ENCODE assay signal across 24 cellular contexts in genomic region chr2:120350125-120350524, GRCh38. TPM values are rescaled to one million over a fixed set of nuclear protein-coding genes. Genes with fewer than 3 reads are reported as not detected.
DNase-seq lines count a peak whose midpoint lies in the region; ATAC-seq, FAIRE-seq and TF ChIP-seq lines count a peak whose summit lies in the region.
"Had no signal": no experiment of that assay in that cellular context is flagged by ENCODE, and none has a peak within 500 bp of the region (broad histone marks: within the 10 kb centered on the region; RNA-seq: fewer than 3 reads in every experiment).

No MANE protein-coding gene starts in this region.

- H2AFZ ChIP-seq in neuronal stem cell (ENCODE audit: low read length), result peak overlapping the region; percentile 28
- H2AFZ ChIP-seq: GM23338 had no signal

- H2BK12ac ChIP-seq in neuronal stem cell (ENCODE audit: low read length), result no peak overlapping the region

- no peaks in the 10 kb centered on the region for H3K27me3 ChIP-seq in Panc1 (ENCODE audit: control insufficient read depth, insufficient read depth, low read length)
- peaks cover 27 to 93% (median 59%) of the 10 kb centered on the region in 3 experiments for H3K27me3 ChIP-seq in neuronal stem cell (ENCODE audit: control insufficient read depth in 3 of 3, insufficient read depth in 3 of 3, low read depth in 1 of 3, low read length in 3 of 3)

- H3K79me1 ChIP-seq in neuronal stem cell (ENCODE audit: low read depth, low read length), result peaks cover 3% of the 10 kb centered on the region

- H3K4me2 ChIP-seq in neuronal stem cell (ENCODE audit: insufficient read depth, low read length, poor library complexity, severe bottlenecking), result no peak overlapping the region
- H3K4me2 ChIP-seq: GM23338 had no signal

- no peak overlapping the region for H3K23ac ChIP-seq in neuronal stem cell (ENCODE audit: low read depth, low read length, poor library complexity)

- no peak overlapping the region for H3K14ac ChIP-seq in neuronal stem cell (ENCODE audit: low read length)

- H2BK15ac ChIP-seq in neuronal stem cell (ENCODE audit: low read length), result no peak overlapping the region

- H3K9me3 ChIP-seq in Panc1 (ENCODE audit: control insufficient read depth, insufficient read depth, low read depth, low read length), result no peaks in the 10 kb centered on the region
- H3K9me3 ChIP-seq in kidney (ENCODE audit: control insufficient read depth in 1 of 2, low read length in 2 of 2), result no peaks in the 10 kb centered on the region
- H3K9me3 ChIP-seq in neuronal stem cell (replicated peaks in 1 of 2; ENCODE audit: control insufficient read depth in 2 of 2, insufficient read depth in 1 of 2, low read depth in 1 of 2, low read length in 2 of 2), result no peaks in the 10 kb centered on the region
- H3K9me3 ChIP-seq: BE2C had no signal

- H4K91ac ChIP-seq in neuronal stem cell (ENCODE audit: low read depth, low read length, poor library complexity), result no peak overlapping the region

- no peak overlapping the region for H4K8ac ChIP-seq in neuronal stem cell (ENCODE audit: low read depth, low read length)

- CTCF ChIA-PET in Panc1 (lab: Charles Lee), result interaction anchor here (0.5 to 0.7 kb wide), 2 partner anchors 34 to 332 kb away, joined by 4 to 5 read pairs; no protein-coding TSS in a partner anchor

- BruUV-seq in Panc1 (replicated peaks; lab: Mats Ljungman, UMichigan), result TSS peak; percentile 94

- H3K36me3 ChIP-seq in Panc1 (ENCODE audit: control insufficient read depth, insufficient read depth, low read length), result no peaks in the 10 kb centered on the region
- H3K36me3 ChIP-seq in kidney (ENCODE audit: control insufficient read depth in 1 of 2, insufficient read depth in 2 of 2, low read length in 2 of 2), result no peaks in the 10 kb centered on the region
- H3K36me3 ChIP-seq in neuronal stem cell (replicated peaks in 1 of 2; ENCODE audit: control insufficient read depth in 2 of 2, insufficient read depth in 2 of 2, low read length in 2 of 2), result no peaks in the 10 kb centered on the region
- H3K36me3 ChIP-seq: BE2C had no signal

- POLR2A ChIA-PET in Panc1 (lab: Charles Lee), result no interaction called here

- no peak overlapping the region for H3K9ac ChIP-seq in kidney (ENCODE audit: low read length in 2 of 2)
- peak overlapping the region; percentile 70 for H3K9ac ChIP-seq in neuronal stem cell (ENCODE audit: low read depth, low read length, poor library complexity)

- ATAC-seq in Panc1 (no peak), HG03457 (IDR thresholded peaks at IDR 0.05; ENCODE audit: unreplicated experiment) (no peak)
- ATAC-seq: GM12878, GM23338, HepG2 had no signal

- H2BK120ac ChIP-seq in neuronal stem cell (ENCODE audit: low read depth, low read length), result no peak overlapping the region

- H3K4me1 ChIP-seq in Panc1 (ENCODE audit: control insufficient read depth, insufficient read depth, low read length) (peaks cover 17% of the 10 kb centered on the region), kidney (ENCODE audit: control insufficient read depth in 1 of 2, insufficient read depth in 1 of 2, low read depth in 1 of 2, low read length in 2 of 2) (peaks cover 0 to 4% of the 10 kb centered on the region in 2 donors), neuronal stem cell (ENCODE audit: control insufficient read depth in 2 of 2, insufficient read depth in 1 of 2, low read depth in 1 of 2, low read length in 2 of 2) (peaks cover 12 to 19% of the 10 kb centered on the region in 2 donors)
- H3K4me1 ChIP-seq: BE2C had no signal

- no peak overlapping the region for H2BK5ac ChIP-seq in neuronal stem cell (ENCODE audit: low read length)

- H3K27ac ChIP-seq in Panc1 (ENCODE audit: low read length), result no peak overlapping the region
- no peak overlapping the region for H3K27ac ChIP-seq in kidney (ENCODE audit: low read depth in 2 of 2, low read length in 2 of 2)
- H3K27ac ChIP-seq in neuronal stem cell (replicated peaks; ENCODE audit: low read length), result no peak overlapping the region

- H3K4me3 ChIP-seq in Panc1 (ENCODE audit: low read depth in 2 of 2, low read length in 2 of 2), result no peak overlapping the region
- H3K4me3 ChIP-seq in kidney (ENCODE audit: low read length in 2 of 2), result no peak overlapping the region
- H3K4me3 ChIP-seq in neuronal stem cell (ENCODE audit: low read length in 2 of 2), result no peak overlapping the region
- H3K4me3 ChIP-seq: GM12878, GM23338 had no signal

- DNase-seq in Panc1 (ENCODE audit: low read depth, low spot score) (no peak), kidney (peak; percentile 20), neuronal stem cell (ENCODE audit: low spot score) (no peak), GM19240 (ENCODE audit: insufficient read length, low spot score) (no peak), activated gamma-delta T cell treated with Interleukin-2 at 50 U/mL for 16 hours (no peak)
- DNase-seq: ACHN; BE2C; C1 segment of cervical spinal cord; CD4-positive, CD25-positive, alpha-beta regulatory T cell; CD8-positive, alpha-beta memory T cell; COR-L47; DMS 273 treated with DMSO at 0.1 percent for 48 hours; DMS53; DND-41; EL; H9 had no signal

- H3K18ac ChIP-seq in neuronal stem cell (ENCODE audit: low read length), result no peak overlapping the region

- in situ Hi-C loops in Panc1 (cut with HindIII; ENCODE audit: low pct_unique_long_range_greater_than_20kb, low sequenced_read_pairs), result no loop called here

- no peak overlapping the region for H2AK5ac ChIP-seq in neuronal stem cell (ENCODE audit: low read depth, low read length)

- intact Hi-C loops in Panc1 (cut with micrococcal nuclease; ENCODE audit: unreplicated experiment), result no loop called here
- intact Hi-C loops in kidney (cut with DNase I), result no loop called here

- WGBS in neuronal stem cell (ENCODE audit: extremely low coverage in 2 of 2, insufficient read length in 2 of 2, insufficient replicate concordance in 1 of 2), 2 donors, result no CpG with 5 or more reads among the region's 15 CpGs

- no peak overlapping the region for H3K4ac ChIP-seq in neuronal stem cell (ENCODE audit: low read length)

- FAIRE-seq in kidney (lab: Jason Lieb, UNC), result no peak
- FAIRE-seq: A204.1, GM12878, GM19239, HepG2 had no signal

- no peak for TF ChIP-seq CTCF in Panc1 (IDR thresholded peaks at IDR 0.05)
- no peak for TF ChIP-seq CTCF in kidney (IDR thresholded peaks at IDR 0.05; ENCODE audit: borderline replicate concordance, extremely low read depth, insufficient read depth)

RNA-seq across cellular contexts. Expression of gene INHBB, which starts 4.2 kb away (rescaled TPM):
- total RNA-seq in Panc1 (2021; ENCODE audit: unreplicated experiment) (38.2 TPM), kidney (3.7 TPM)
- polyA plus RNA-seq in Panc1 (2012; ENCODE audit: insufficient read length), result 36.3 TPM
- 0.49 TPM for polyA plus RNA-seq in kidney (ENCODE audit: insufficient read depth, low read depth, low replicate concordance)
- not detected for polyA plus RNA-seq in neuronal stem cell (2013, experiment 1 of 2)
- polyA plus RNA-seq in neuronal stem cell (2013, experiment 2 of 2), result 0.01 TPM
- total RNA-seq: CD4-positive, CD25-positive, alpha-beta regulatory T cell; CD8-positive, alpha-beta memory T cell; G401 had no signal
- polyA plus RNA-seq: CD4-positive, CD25-positive, alpha-beta regulatory T cell; CD8-positive, alpha-beta memory T cell; GM12878; GM23338; IgD-negative memory B cell had no signal
